Comparison of ENCODE assay signal across 10 cellular contexts in the genomic region with DNA sequence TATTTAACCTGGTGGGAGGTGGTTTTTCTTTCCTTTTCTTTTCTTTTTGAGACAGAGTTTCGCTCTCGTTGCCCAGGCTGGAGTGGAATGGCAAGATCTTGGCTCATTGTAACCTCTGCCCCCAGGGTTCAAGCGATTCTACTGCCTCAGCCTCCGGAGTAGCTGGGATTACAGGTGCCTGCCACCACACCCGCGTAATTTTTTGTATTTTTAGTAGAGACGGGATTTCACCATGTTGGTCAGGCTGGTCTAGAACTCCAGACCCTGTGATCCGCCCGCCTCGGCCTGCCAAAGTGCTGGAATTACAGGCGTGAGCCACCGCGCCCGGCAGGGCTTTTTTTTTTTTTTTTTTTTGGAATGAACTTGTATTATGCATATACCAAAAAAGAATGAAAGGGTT. TPM values are rescaled to one million over a fixed set of nuclear protein-coding genes. Genes with fewer than 3 reads are reported as not detected.
DNase-seq lines count a peak whose midpoint lies in the region; ATAC-seq and TF ChIP-seq lines count a peak whose summit lies in the region.
"Not testable (repeated sequence)": the region's sequence is repeated elsewhere in the genome, so short reads cannot be mapped to it uniquely, and the experiment has no call there.
"Had no signal": no experiment of that assay in that cellular context is flagged by ENCODE, and none has a peak within 500 bp of the region (broad histone marks: within the 10 kb centered on the region; RNA-seq: fewer than 3 reads in every experiment).

No MANE protein-coding gene starts in this region.

- WGBS in right cardiac atrium = 76% methylated on average over 14 of the region's 14 CpGs
- 30 to 48% (median 45%) methylated on average over 14 of the region's 14 CpGs for WGBS in stomach, 5 donors

- not testable (repeated sequence) for DNase-seq in HFF-Myc (ENCODE audit: extremely low read depth, low read depth); SJCRH30; activated T-helper 2 cell treated with anti-CD3 and anti-CD28 coated beads, Interferon-gamma antibody, Interleukin-2, Interleukin-4, amounts not matched to agents 10 μg/mL and 5 μg/mL and 100 μg/mL, durations not matched to agents 14 hours and 24 hours and 36 hours (ENCODE audit: low spot score); nephron progenitor cell; stomach
- peak in 1 of 3 donors; percentile 56 for DNase-seq in right cardiac atrium

- H3K27ac ChIP-seq in BLaER1 treated with 17β-estradiol and CSF1 and Interleukin-3, amounts not matched to agents 10 nM and 100 nM = peak overlapping the region in 7 of 11 experiments; percentile 81 to 94 (median 90); a peak in 7 of 22 replicates
- H3K27ac ChIP-seq in SJCRH30; duodenal mucosa (ENCODE audit: low read depth, low read length); right cardiac atrium (ENCODE audit: low read length): not testable (repeated sequence)
- peak overlapping the region in 3 of 5 donors; percentile 91 to 98 (median 95) for H3K27ac ChIP-seq in stomach

- not testable (repeated sequence) for H4K20me1 ChIP-seq in BLaER1 treated with 17β-estradiol and CSF1 and Interleukin-3, amounts not matched to agents 10 nM and 100 nM

- H3K4me3 ChIP-seq in BLaER1 treated with 17β-estradiol and CSF1 and Interleukin-3, amounts not matched to agents 10 nM and 100 nM = peak overlapping the region; percentile 71 to 94 (median 83)
- H3K4me3 ChIP-seq in HFF-Myc (replicated peaks; ENCODE audit: low read depth, low read length) = peak overlapping the region; percentile 88
- H3K4me3 ChIP-seq in SJCRH30 = peak overlapping the region; percentile 95
- H3K4me3 ChIP-seq in duodenal mucosa (ENCODE audit: low read depth in 1 of 2, low read length in 2 of 2) = peak overlapping the region; percentile 85 to 91
- H3K4me3 ChIP-seq in right cardiac atrium (ENCODE audit: low read length) = peak overlapping the region; percentile 75
- H3K4me3 ChIP-seq in stomach = peak overlapping the region in 3 of 4 donors; percentile 73 to 82 (median 81)

- not testable (repeated sequence) for H3K9me3 ChIP-seq in BLaER1 treated with 17β-estradiol and CSF1 and Interleukin-3, amounts not matched to agents 10 nM and 100 nM (replicated peaks in 1 of 11); SJCRH30 (replicated peaks); duodenal mucosa (ENCODE audit: control insufficient read depth in 1 of 2, low read length in 2 of 2); right cardiac atrium (ENCODE audit: control insufficient read depth, low read length); stomach

- not testable (repeated sequence) for H3K27me3 ChIP-seq in BLaER1 treated with 17β-estradiol and CSF1 and Interleukin-3, amounts not matched to agents 10 nM and 100 nM; SJCRH30; duodenal mucosa (ENCODE audit: control insufficient read depth in 1 of 2, insufficient read depth in 2 of 2, low read length in 2 of 2); right cardiac atrium (ENCODE audit: control insufficient read depth, insufficient read depth); stomach

- H3K27ac Mint-ChIP-seq in activated T-helper 2 cell treated with anti-CD3 and anti-CD28 coated beads, Interferon-gamma antibody, Interleukin-2, Interleukin-4, amounts not matched to agents 10 μg/mL and 5 μg/mL and 100 μg/mL, durations not matched to agents 14 hours and 24 hours and 36 hours; nephron progenitor cell: not testable (repeated sequence)

- intact Hi-C loops in activated T-helper 2 cell treated with anti-CD3 and anti-CD28 coated beads, Interferon-gamma antibody, Interleukin-2, Interleukin-4, amounts not matched to agents 10 μg/mL and 5 μg/mL and 100 μg/mL, durations not matched to agents 14 hours and 24 hours and 36 hours (cut with micrococcal nuclease) = loop anchor here (10.0 kb wide), 2 partner anchors 199 to 1319 kb away; a partner anchor contains a TSS
- intact Hi-C loops in right cardiac atrium (cut with DNase I) = loop anchor here in 1 of 4 donors (5.0 kb wide), 1 partner anchor 82 kb away; a partner anchor contains a TSS
- intact Hi-C loops in stomach (cut with DNase I; ENCODE audit: low total_unique reads) = not testable (repeated sequence)

- H3K27me3 Mint-ChIP-seq in activated T-helper 2 cell treated with anti-CD3 and anti-CD28 coated beads, Interferon-gamma antibody, Interleukin-2, Interleukin-4, amounts not matched to agents 10 μg/mL and 5 μg/mL and 100 μg/mL, durations not matched to agents 14 hours and 24 hours and 36 hours (ENCODE audit: low read depth); nephron progenitor cell (ENCODE audit: low read depth, poor library complexity): not testable (repeated sequence)

- TF ChIP-seq EP300 in stomach (IDR thresholded peaks at IDR 0.05) = not testable (repeated sequence)

- H3K4me1 Mint-ChIP-seq in activated T-helper 2 cell treated with anti-CD3 and anti-CD28 coated beads, Interferon-gamma antibody, Interleukin-2, Interleukin-4, amounts not matched to agents 10 μg/mL and 5 μg/mL and 100 μg/mL, durations not matched to agents 14 hours and 24 hours and 36 hours (ENCODE audit: low read depth) = peaks cover 37% of the 10 kb centered on the region
- peaks cover 26% of the 10 kb centered on the region for H3K4me1 Mint-ChIP-seq in nephron progenitor cell

- H3K36me3 Mint-ChIP-seq in activated T-helper 2 cell treated with anti-CD3 and anti-CD28 coated beads, Interferon-gamma antibody, Interleukin-2, Interleukin-4, amounts not matched to agents 10 μg/mL and 5 μg/mL and 100 μg/mL, durations not matched to agents 14 hours and 24 hours and 36 hours (ENCODE audit: low read depth) = peaks cover 51% of the 10 kb centered on the region
- peaks cover 30% of the 10 kb centered on the region for H3K36me3 Mint-ChIP-seq in nephron progenitor cell (ENCODE audit: low read depth)

- TF ChIP-seq CTCF in HFF-Myc (IDR thresholded peaks at IDR 0.05; ENCODE audit: low read depth, low read length, missing control alignments); nephron progenitor cell (IDR thresholded peaks at IDR 0.05); stomach (IDR thresholded peaks at IDR 0.05): not testable (repeated sequence)

- not testable (repeated sequence) for TF ChIP-seq POLR2A in stomach (IDR thresholded peaks at IDR 0.05)

- not testable (repeated sequence) for ATAC-seq in right cardiac atrium

- peak overlapping the region; percentile 77 to 99 (median 88) for H3K4me2 ChIP-seq in BLaER1 treated with 17β-estradiol and CSF1 and Interleukin-3, amounts not matched to agents 10 nM and 100 nM

- peaks cover 24 to 45% (median 35%) of the 10 kb centered on the region in 10 experiments for H3K4me1 ChIP-seq in BLaER1 treated with 17β-estradiol and CSF1 and Interleukin-3, amounts not matched to agents 10 nM and 100 nM
- H3K4me1 ChIP-seq in SJCRH30; right cardiac atrium (ENCODE audit: control insufficient read depth, insufficient read depth, low read length): not testable (repeated sequence)
- H3K4me1 ChIP-seq in duodenal mucosa (ENCODE audit: control insufficient read depth in 1 of 2, insufficient read depth in 2 of 2, low read length in 2 of 2) = peaks cover 12 to 14% of the 10 kb centered on the region in 2 donors
- H3K4me1 ChIP-seq in stomach = peaks cover 12 to 44% (median 34%) of the 10 kb centered on the region in 4 donors

- peaks cover 0 to 33% (median 9%) of the 10 kb centered on the region in 11 experiments; a peak in 17 of 22 replicates for H3K36me3 ChIP-seq in BLaER1 treated with 17β-estradiol and CSF1 and Interleukin-3, amounts not matched to agents 10 nM and 100 nM
- not testable (repeated sequence) for H3K36me3 ChIP-seq in SJCRH30; duodenal mucosa (ENCODE audit: control insufficient read depth in 1 of 2, insufficient read depth in 2 of 2, low read length in 2 of 2); stomach

- peak overlapping the region; percentile 97 for H3K4me3 Mint-ChIP-seq in activated T-helper 2 cell treated with anti-CD3 and anti-CD28 coated beads, Interferon-gamma antibody, Interleukin-2, Interleukin-4, amounts not matched to agents 10 μg/mL and 5 μg/mL and 100 μg/mL, durations not matched to agents 14 hours and 24 hours and 36 hours (ENCODE audit: low read depth)
- H3K4me3 Mint-ChIP-seq in nephron progenitor cell = peak overlapping the region; percentile 99

- H3K9ac ChIP-seq in BLaER1 treated with 17β-estradiol and CSF1 and Interleukin-3, amounts not matched to agents 10 nM and 100 nM = peak overlapping the region; percentile 84 to 97 (median 92)
- peak overlapping the region in 1 of 2 donors; percentile 80 for H3K9ac ChIP-seq in duodenal mucosa (ENCODE audit: low read depth in 1 of 2, low read length in 2 of 2)

- not testable (repeated sequence) for H3K9me3 Mint-ChIP-seq in activated T-helper 2 cell treated with anti-CD3 and anti-CD28 coated beads, Interferon-gamma antibody, Interleukin-2, Interleukin-4, amounts not matched to agents 10 μg/mL and 5 μg/mL and 100 μg/mL, durations not matched to agents 14 hours and 24 hours and 36 hours; nephron progenitor cell

RNA-seq across cellular contexts. Expression of a gene that starts 1.1 kb away (rescaled TPM):
- total RNA-seq in SJCRH30 (2014; rRNA removed; shearing (Covaris generic)) = 73.2 and 74.0 TPM in 2 replicates
- total RNA-seq in activated T-helper 2 cell treated with anti-CD3 and anti-CD28 coated beads, Interferon-gamma antibody, Interleukin-2, Interleukin-4, amounts not matched to agents 10 μg/mL and 5 μg/mL and 100 μg/mL, durations not matched to agents 14 hours and 24 hours and 36 hours = 109 and 110 TPM in 2 replicates
- total RNA-seq in right cardiac atrium = 10 to 100 TPM; 18.4 to 24.8 (median 21.0) TPM
- 8.9 TPM for polyA plus RNA-seq in right cardiac atrium
- total RNA-seq in stomach = 10 to 100 TPM; 12.3 to 59.8 (median 45.2) TPM
- polyA plus RNA-seq in stomach = 10 to 100 TPM in 2 of 3 donors, 1 to 10 TPM in 1; 9.9 to 15.0 (median 13.9) TPM

RNA-seq across cellular contexts. Expression of a gene that starts 1.2 kb away (rescaled TPM):
- 24.9 and 32.1 TPM in 2 replicates for total RNA-seq in SJCRH30 (2014; rRNA removed; shearing (Covaris generic))
- 34.3 and 34.6 TPM in 2 replicates for total RNA-seq in activated T-helper 2 cell treated with anti-CD3 and anti-CD28 coated beads, Interferon-gamma antibody, Interleukin-2, Interleukin-4, amounts not matched to agents 10 μg/mL and 5 μg/mL and 100 μg/mL, durations not matched to agents 14 hours and 24 hours and 36 hours
- total RNA-seq in right cardiac atrium = 10 to 100 TPM; 12.3 to 18.0 (median 14.2) TPM
- polyA plus RNA-seq in right cardiac atrium = 6.2 TPM
- total RNA-seq in stomach = 10 to 100 TPM in 4 of 5 donors, 1 to 10 TPM in 1; 8.0 to 54.3 (median 19.0) TPM
- 1 to 10 TPM; 6.5 to 8.2 (median 6.8) TPM for polyA plus RNA-seq in stomach

RNA-seq across cellular contexts. Expression of a gene that starts 29.7 kb away (rescaled TPM):
- not detected in 2 replicates for total RNA-seq in SJCRH30 (2014; rRNA removed; shearing (Covaris generic))
- not detected in 2 replicates for total RNA-seq in activated T-helper 2 cell treated with anti-CD3 and anti-CD28 coated beads, Interferon-gamma antibody, Interleukin-2, Interleukin-4, amounts not matched to agents 10 μg/mL and 5 μg/mL and 100 μg/mL, durations not matched to agents 14 hours and 24 hours and 36 hours
- total RNA-seq in right cardiac atrium (not detected), stomach (not detected)
- polyA plus RNA-seq in right cardiac atrium (not detected), stomach (not detected)
- total RNA-seq: lung, sciatic nerve had no signal
- polyA plus RNA-seq: lung had no signal
